In the genomic region with DNA sequence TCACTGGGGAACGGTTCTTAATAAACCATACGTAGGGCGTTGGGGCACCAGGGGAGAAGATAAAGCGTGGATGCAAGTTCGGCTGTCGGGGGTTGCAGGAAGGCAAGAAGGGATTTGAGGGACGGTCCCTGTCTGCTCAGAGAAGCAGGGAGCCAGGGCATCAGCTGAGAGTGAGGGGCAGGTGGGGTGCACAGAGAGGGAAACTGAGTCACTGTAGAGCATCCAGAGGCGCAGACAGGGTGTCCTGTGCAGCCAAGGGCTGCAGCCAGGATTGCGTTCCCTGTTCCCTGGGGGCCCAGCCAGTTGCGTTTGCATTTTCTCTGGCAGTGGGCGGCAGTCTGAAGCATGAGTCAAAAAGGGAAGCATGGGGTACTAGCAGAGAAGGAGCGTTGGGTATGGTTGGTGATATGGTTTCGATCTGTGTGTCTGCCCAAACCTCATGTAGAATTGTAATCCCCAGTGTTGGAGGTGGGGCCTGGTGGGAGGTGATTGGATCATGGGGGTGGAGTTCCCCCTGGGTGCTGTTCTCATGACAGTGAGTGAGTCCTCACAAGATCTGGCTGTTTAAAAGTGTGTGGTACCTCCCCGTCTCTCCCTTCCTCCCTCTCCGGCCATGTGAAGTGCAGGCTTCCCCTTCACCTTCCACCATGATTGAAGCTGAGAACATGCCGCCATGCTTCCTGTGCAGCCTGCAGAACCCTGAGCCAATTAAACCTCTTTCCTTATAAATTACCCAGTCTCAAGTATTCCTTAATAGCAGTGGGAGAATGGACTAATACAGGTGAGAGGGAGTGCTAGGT, we compare ENCODE assay signal across 20 cellular contexts.
DNase-seq lines count a peak whose midpoint lies in the region; ATAC-seq and TF ChIP-seq lines count a peak whose summit lies in the region.
"Had no signal": no experiment of that assay in that cellular context is flagged by ENCODE, and none has a peak within 500 bp of the region (broad histone marks: within the 10 kb centered on the region; RNA-seq: fewer than 3 reads in every experiment).

No MANE protein-coding gene starts in this region.

- H2AK5ac ChIP-seq in H9 (ENCODE audit: insufficient read length, low read length), result no peak overlapping the region

- no peak overlapping the region for H2BK5ac ChIP-seq in H9 (ENCODE audit: insufficient read length, low read length)

- ATAC-seq in activated T-cell treated with anti-CD3 and anti-CD28 coated beads, Interleukin-2, amount 50 U/mL, for 72 hours (replicated peaks in 1 of 2), result peak; percentile 88 to 95
- ATAC-seq in GM19328 (IDR thresholded peaks at IDR 0.05; ENCODE audit: unreplicated experiment) (no peak), HG03175 (IDR thresholded peaks at IDR 0.05; ENCODE audit: unreplicated experiment) (no peak)
- ATAC-seq: PC-3, psoas muscle had no signal

- H3K79me1 ChIP-seq in H9 (ENCODE audit: insufficient read depth, low read depth, low read length, poor library complexity, severe bottlenecking), result no peaks in the 10 kb centered on the region

- no peak overlapping the region for H2AFZ ChIP-seq in H9 (ENCODE audit: low read length)

- H3K27ac ChIP-seq in H9 (ENCODE audit: insufficient read length, low read depth, low read length) (no peak overlapping the region), sigmoid colon (no peak overlapping the region)
- H3K27ac ChIP-seq: ascending aorta, esophagus muscularis mucosa, HL-60, psoas muscle, upper lobe of left lung had no signal

- no peak overlapping the region for H2BK15ac ChIP-seq in H9 (ENCODE audit: low read depth, low read length)

- no peak overlapping the region for H3K56ac ChIP-seq in H9 (ENCODE audit: insufficient read length, low read depth, low read length)

- no peak overlapping the region for H3K9ac ChIP-seq in H9 (ENCODE audit: extremely low read depth, insufficient read length, low read length)

- H3K4me3 Mint-ChIP-seq in H9, result no peak overlapping the region
- peak overlapping the region in 1 of 2 donors; percentile 11 for H3K4me3 Mint-ChIP-seq in activated T-cell treated with anti-CD3 and anti-CD28 coated beads, Interleukin-2, amount 50 U/mL, for 72 hours

- no peaks in the 10 kb centered on the region; a peak in 2 of 7 replicates for H3K36me3 Mint-ChIP-seq in H9 (ENCODE audit: insufficient read depth in 1 of 3, low read depth in 3 of 3)
- H3K36me3 Mint-ChIP-seq in activated T-cell treated with anti-CD3 and anti-CD28 coated beads, Interleukin-2, amount 50 U/mL, for 72 hours (ENCODE audit: insufficient read depth in 2 of 2), result no peaks in the 10 kb centered on the region

- H3K79me2 ChIP-seq in H9 (ENCODE audit: insufficient read depth, low read length), result no peaks in the 10 kb centered on the region

- no peak overlapping the region for H2BK20ac ChIP-seq in H9 (ENCODE audit: low read depth, low read length, poor library complexity, severe bottlenecking)

- H3K4me1 ChIP-seq in H9 (ENCODE audit: insufficient read depth, low read length) (no peaks in the 10 kb centered on the region; the same call in 1 of the 2 replicates), sigmoid colon (peaks cover 0 to 7% (median 3%) of the 10 kb centered on the region in 4 donors)
- H3K4me1 ChIP-seq: psoas muscle, upper lobe of left lung had no signal

- no peak overlapping the region for H3T11ph ChIP-seq in H9 (ENCODE audit: low read length)

- no peak overlapping the region for H4K8ac ChIP-seq in H9 (replicated peaks; ENCODE audit: insufficient read length, low read depth, low read length)

- H3K27me3 Mint-ChIP-seq in H9 (ENCODE audit: low read depth), result peaks cover 26% of the 10 kb centered on the region
- H3K27me3 Mint-ChIP-seq in activated T-cell treated with anti-CD3 and anti-CD28 coated beads, Interleukin-2, amount 50 U/mL, for 72 hours (ENCODE audit: low read depth), result no peaks in the 10 kb centered on the region

- intact Hi-C loops in sigmoid colon (cut with DNase I), result no loop called here

- H3K4me1 Mint-ChIP-seq in H9, result peaks cover 20 to 22% of the 10 kb centered on the region in 2 experiments
- H3K4me1 Mint-ChIP-seq in activated T-cell treated with anti-CD3 and anti-CD28 coated beads, Interleukin-2, amount 50 U/mL, for 72 hours (ENCODE audit: low read depth), result peaks cover 13% of the 10 kb centered on the region

- no peaks in the 10 kb centered on the region for H4K20me1 ChIP-seq in H9 (ENCODE audit: control insufficient read depth, insufficient read depth, insufficient read length)

- DNase-seq in activated T-cell treated with anti-CD3 and anti-CD28 coated beads for 48 hours (ENCODE audit: low read depth), result peak; percentile 18
- DNase-seq in activated T-cell treated with anti-CD3 and anti-CD28 coated beads for 4 hours, result no peak
- peak; percentile 6 for DNase-seq in H9
- peak; percentile 43 to 58 for DNase-seq in activated T-cell treated with anti-CD3 and anti-CD28 coated beads, Interleukin-2, amount 50 U/mL, for 72 hours
- DNase-seq in sigmoid colon, result peak; percentile 57
- DNase-seq in HuH-7 (ENCODE audit: low spot score), result no peak
- DNase-seq: COR-L47, KG1, kidney glomerular epithelial cell, NCI-H1436, NCI-H345, PC-3, psoas muscle, SW 1271, upper lobe of left lung had no signal

- H3K4ac ChIP-seq in H9 (ENCODE audit: low read depth, low read length), result no peak overlapping the region

- H2BK120ac ChIP-seq in H9 (ENCODE audit: low read depth, low read length, poor library complexity, severe bottlenecking), result no peak overlapping the region

- no peak overlapping the region for H4K91ac ChIP-seq in H9 (ENCODE audit: insufficient read length, low read depth, low read length)

- no peak for TF ChIP-seq EP300 in sigmoid colon (IDR thresholded peaks at IDR 0.05)

- no peak for TF ChIP-seq CTCF in H9 (conservative IDR thresholded peaks at IDR 0.05)
- TF ChIP-seq CTCF in sigmoid colon (IDR thresholded peaks at IDR 0.05), result no peak

- H3K27me3 ChIP-seq in H9 (ENCODE audit: insufficient read depth, low read length) (no peaks in the 10 kb centered on the region), sigmoid colon (no peaks in the 10 kb centered on the region)
- H3K27me3 ChIP-seq: ascending aorta, esophagus muscularis mucosa, upper lobe of left lung had no signal

- no peaks in the 10 kb centered on the region for H3K36me3 ChIP-seq in sigmoid colon
- H3K36me3 ChIP-seq: ascending aorta, esophagus muscularis mucosa, upper lobe of left lung had no signal

- peaks cover 0 to 3% of the 10 kb centered on the region in 2 experiments; a peak in 1 of 5 replicates for H3K9me3 Mint-ChIP-seq in H9
- H3K9me3 Mint-ChIP-seq in activated T-cell treated with anti-CD3 and anti-CD28 coated beads, Interleukin-2, amount 50 U/mL, for 72 hours, result no peaks in the 10 kb centered on the region

- H3K14ac ChIP-seq in H9 (ENCODE audit: insufficient read depth, low read length), result no peak overlapping the region

- H3K9me3 ChIP-seq in H9 (ENCODE audit: control insufficient read depth, low read depth, low read length), result no peaks in the 10 kb centered on the region
- H3K9me3 ChIP-seq in sigmoid colon, result no peaks in the 10 kb centered on the region
- H3K9me3 ChIP-seq: ascending aorta, esophagus muscularis mucosa, psoas muscle, upper lobe of left lung had no signal

- H3K18ac ChIP-seq in H9 (ENCODE audit: insufficient read length, low read depth, low read length), result no peak overlapping the region

- no CpG with 5 or more reads among the region's 16 CpGs for WGBS in H9 (ENCODE audit: extremely low coverage, insufficient read length, low lambda C conversion rate)
- WGBS in sigmoid colon, 2 donors, result 86 to 87% methylated on average over 16 of the region's 16 CpGs

- H4K5ac ChIP-seq in H9 (ENCODE audit: insufficient read length, low read depth, low read length), result no peak overlapping the region

- H2BK12ac ChIP-seq in H9 (ENCODE audit: insufficient read length, low read depth, low read length), result no peak overlapping the region

- no peak overlapping the region for H3K27ac Mint-ChIP-seq in H9
- no peak overlapping the region for H3K27ac Mint-ChIP-seq in activated T-cell treated with anti-CD3 and anti-CD28 coated beads, Interleukin-2, amount 50 U/mL, for 72 hours

- no peak overlapping the region for H3K4me3 ChIP-seq in sigmoid colon
- H3K4me3 ChIP-seq: ascending aorta, esophagus muscularis mucosa, psoas muscle, upper lobe of left lung had no signal

- TF ChIP-seq POLR2A in sigmoid colon (IDR thresholded peaks at IDR 0.05), result no peak

- H3K23me2 ChIP-seq in H9 (ENCODE audit: insufficient read length, low read depth, low read length, poor library complexity, severe bottlenecking), result no peaks in the 10 kb centered on the region

- no peak overlapping the region for H3K4me2 ChIP-seq in H9 (ENCODE audit: insufficient read depth, insufficient read length, low read length)

- H3K23ac ChIP-seq in H9 (ENCODE audit: insufficient read length, low read depth, low read length), result no peak overlapping the region

Comparison
In these comparisons a context has a peak if more than half of its experiments do, and no peak if none do; other contexts are left out.
1. DNase-seq: peak in activated T-cell treated with anti-CD3 and anti-CD28 coated beads for 48 hours (single experiment), H9 (single experiment), activated T-cell treated with anti-CD3 and anti-CD28 coated beads, Interleukin-2, amount 50 U/mL, for 72 hours (2 of 2) and sigmoid colon (single experiment); none in activated T-cell treated with anti-CD3 and anti-CD28 coated beads for 4 hours (single experiment) and HuH-7 (single experiment).
2. ATAC-seq: peak in activated T-cell treated with anti-CD3 and anti-CD28 coated beads, Interleukin-2, amount 50 U/mL, for 72 hours (2 of 2); none in GM19328 (single experiment) and HG03175 (single experiment).